Comparison of ENCODE assay signal across 20 cellular contexts in the genomic region with DNA sequence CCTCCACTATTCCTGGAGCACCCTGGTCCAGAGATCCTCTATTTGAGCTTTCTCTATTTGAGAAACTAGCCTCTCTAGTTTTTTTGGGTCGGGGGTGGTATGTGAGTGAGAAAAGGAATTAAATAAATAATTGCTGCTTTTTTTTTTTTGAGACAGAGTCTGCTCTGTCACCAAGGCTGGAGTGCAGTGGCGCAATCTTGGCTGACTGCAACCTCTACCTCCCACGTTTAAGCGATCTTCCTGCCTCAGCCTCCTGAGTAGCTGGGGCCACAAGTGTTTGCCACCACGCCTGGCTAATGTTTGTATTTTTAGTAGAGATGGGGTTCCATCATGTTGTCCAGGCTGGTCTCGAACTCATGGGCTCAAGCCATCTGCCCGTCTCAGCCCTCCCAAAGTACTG.
DNase-seq lines count a peak whose midpoint lies in the region; ATAC-seq, FAIRE-seq and TF ChIP-seq lines count a peak whose summit lies in the region.
"Had no signal": no experiment of that assay in that cellular context is flagged by ENCODE, and none has a peak within 500 bp of the region (broad histone marks: within the 10 kb centered on the region; RNA-seq: fewer than 3 reads in every experiment).

No MANE protein-coding gene starts in this region.

- peak; percentile 48 for ATAC-seq in activated CD8-positive, alpha-beta T cell treated with anti-CD3 and anti-CD28 coated beads for 36 hours
- no peak for ATAC-seq in HepG2
- peak; percentile 51 for ATAC-seq in stimulated activated naive CD8-positive, alpha-beta T cell treated with anti-CD3 and anti-CD28 coated beads, Interleukin-15, amount 100 ng/mL, for 72 hours
- ATAC-seq in HG02763 (IDR thresholded peaks at IDR 0.05; ENCODE audit: unreplicated experiment), result no peak
- ATAC-seq in HG03095 (IDR thresholded peaks at IDR 0.05; ENCODE audit: unreplicated experiment), result no peak
- ATAC-seq: activated CD8-positive, alpha-beta memory T cell treated with anti-CD3 and anti-CD28 coated beads, Interleukin-2, amount 10 ng/mL, durations not matched to agents 7 days and 5 days; left lobe of liver; Panc1 had no signal

- H3K9me3 Mint-ChIP-seq in MCF 10A (ENCODE audit: unreplicated experiment), result no peaks in the 10 kb centered on the region
- peaks cover 4% of the 10 kb centered on the region for H3K9me3 Mint-ChIP-seq in activated CD8-positive, alpha-beta T cell treated with anti-CD3 and anti-CD28 coated beads for 36 hours
- H3K9me3 Mint-ChIP-seq in stimulated activated naive CD8-positive, alpha-beta T cell treated with anti-CD3 and anti-CD28 coated beads, Interleukin-15, amount 100 ng/mL, for 72 hours, result no peaks in the 10 kb centered on the region
- H3K9me3 Mint-ChIP-seq: endodermal cell had no signal

- H3K27me3 ChIP-seq in breast epithelium (no peaks in the 10 kb centered on the region), HepG2 (ENCODE audit: control insufficient read depth in 1 of 2, insufficient read depth in 2 of 2, low read length in 2 of 2) (no peaks in the 10 kb centered on the region)
- H3K27me3 ChIP-seq: spleen, suprapubic skin had no signal

- peaks cover 12% of the 10 kb centered on the region for H3K4me1 Mint-ChIP-seq in MCF 10A (ENCODE audit: insufficient read depth, unreplicated experiment)
- H3K4me1 Mint-ChIP-seq in activated CD8-positive, alpha-beta T cell treated with anti-CD3 and anti-CD28 coated beads for 36 hours (ENCODE audit: low read depth), result peaks cover 64% of the 10 kb centered on the region
- H3K4me1 Mint-ChIP-seq in stimulated activated naive CD8-positive, alpha-beta T cell treated with anti-CD3 and anti-CD28 coated beads, Interleukin-15, amount 100 ng/mL, for 72 hours, result peaks cover 92% of the 10 kb centered on the region

- H3K4me3 ChIP-seq in breast epithelium (no peak overlapping the region), HepG2 (replicated peaks in 1 of 3; ENCODE audit: insufficient read depth in 1 of 3, low read depth in 2 of 3, low read length in 3 of 3) (no peak overlapping the region)
- H3K4me3 ChIP-seq: prostate gland, SK-N-MC, spleen, suprapubic skin had no signal

- H3K27ac Mint-ChIP-seq in MCF 10A (ENCODE audit: low read depth, unreplicated experiment), result no peak overlapping the region
- H3K27ac Mint-ChIP-seq in activated CD8-positive, alpha-beta T cell treated with anti-CD3 and anti-CD28 coated beads for 36 hours, result peak overlapping the region; percentile 76
- H3K27ac Mint-ChIP-seq in stimulated activated naive CD8-positive, alpha-beta T cell treated with anti-CD3 and anti-CD28 coated beads, Interleukin-15, amount 100 ng/mL, for 72 hours, result peak overlapping the region; percentile 84 to 87
- H3K27ac Mint-ChIP-seq: endodermal cell had no signal

- no peaks in the 10 kb centered on the region for H3K27me3 Mint-ChIP-seq in MCF 10A (ENCODE audit: insufficient read depth, unreplicated experiment)
- no peaks in the 10 kb centered on the region for H3K27me3 Mint-ChIP-seq in activated CD8-positive, alpha-beta T cell treated with anti-CD3 and anti-CD28 coated beads for 36 hours
- H3K27me3 Mint-ChIP-seq in stimulated activated naive CD8-positive, alpha-beta T cell treated with anti-CD3 and anti-CD28 coated beads, Interleukin-15, amount 100 ng/mL, for 72 hours, result no peaks in the 10 kb centered on the region
- H3K27me3 Mint-ChIP-seq: activated CD8-positive, alpha-beta memory T cell treated with anti-CD3 and anti-CD28 coated beads, Interleukin-2, amount 10 ng/mL, durations not matched to agents 7 days and 5 days had no signal

- CTCF ChIA-PET in MCF 10A (lab: Yijun Ruan, JAX) (interaction anchor here (0.8 to 1.2 kb wide), 2 partner anchors 14 to 19 kb away, joined by 3 to 4 read pairs; no protein-coding TSS in a partner anchor), HepG2 (lab: Yijun Ruan, JAX; ENCODE audit: low intra/inter-chr PET ratio, low total read pairs) (no interaction called here)
- CTCF ChIA-PET in activated CD8-positive, alpha-beta T cell treated with anti-CD3 and anti-CD28 coated beads for 36 hours (lab: Charles Lee), result interaction anchor here (1.1 kb wide), 2 partner anchors 16 to 32 kb away, joined by 3 read pairs; no protein-coding TSS in a partner anchor

- no peak for FAIRE-seq in HepG2 (lab: Jason Lieb, UNC)

- H3K79me2 ChIP-seq in HepG2 (ENCODE audit: insufficient read depth, low read length), result peaks cover 51% of the 10 kb centered on the region

- no peaks in the 10 kb centered on the region for H3K36me3 ChIP-seq in breast epithelium
- H3K36me3 ChIP-seq in HepG2 (replicated peaks in 1 of 2; ENCODE audit: control insufficient read depth in 1 of 2, insufficient read depth in 2 of 2, low read length in 2 of 2), result peaks cover 0 to 1% of the 10 kb centered on the region in 2 experiments; a peak in 2 of 5 replicates
- H3K36me3 ChIP-seq: prostate gland, suprapubic skin had no signal

- H2AFZ ChIP-seq in HepG2 (ENCODE audit: low read length), result no peak overlapping the region

- H3K9ac ChIP-seq in HepG2 (ENCODE audit: insufficient read depth, low read depth, low read length), result no peak overlapping the region

- no TSS peak for BruUV-seq in MCF 10A (replicated peaks; lab: Mats Ljungman, UMichigan)
- no TSS peak for BruUV-seq in HepG2 (replicated peaks; lab: Mats Ljungman, UMichigan)

- DNase-seq in MCF 10A (ENCODE audit: unreplicated experiment) (peak; percentile 28), breast epithelium (ENCODE audit: low spot score in 2 of 2) (no peak), HepG2 (ENCODE audit: low spot score) (no peak), GM13977 (ENCODE audit: low spot score) (no peak)
- peak; percentile 58 for DNase-seq in activated CD8-positive, alpha-beta T cell treated with anti-CD3 and anti-CD28 coated beads for 36 hours
- no peak for DNase-seq in stimulated activated naive CD8-positive, alpha-beta T cell treated with anti-CD3 and anti-CD28 coated beads, Interleukin-15, amount 100 ng/mL, for 72 hours
- DNase-seq: activated CD8-positive, alpha-beta memory T cell treated with anti-CD3 and anti-CD28 coated beads, Interleukin-2, amount 10 ng/mL, durations not matched to agents 7 days and 5 days; endodermal cell; GDM1; H7; NCI-H1694; NCI-H510A; spleen had no signal

- H3K9me3 ChIP-seq in breast epithelium (no peaks in the 10 kb centered on the region), HepG2 (ENCODE audit: low read length) (no peaks in the 10 kb centered on the region)
- H3K9me3 ChIP-seq: prostate gland, spleen, suprapubic skin had no signal

- H3K27ac ChIP-seq in breast epithelium (no peak overlapping the region), HepG2 (ENCODE audit: extremely low read length, insufficient read depth, low read length) (no peak overlapping the region)
- H3K27ac ChIP-seq: prostate gland, SK-N-MC, spleen, suprapubic skin had no signal

- no peak for TF ChIP-seq POLR2A in breast epithelium (IDR thresholded peaks at IDR 0.05)
- no peak for TF ChIP-seq POLR2A in HepG2 (IDR thresholded peaks at IDR 0.05; ENCODE audit: insufficient read depth in 1 of 2, low read depth in 2 of 2, low read length in 2 of 2)

- H3K4me2 ChIP-seq in HepG2 (ENCODE audit: low read depth, low read length), result no peak overlapping the region

- intact Hi-C loops in MCF 10A (cut with micrococcal nuclease) (no loop called here), breast epithelium (cut with DNase I; ENCODE audit: low total_unique reads) (no loop called here), HepG2 (cut with micrococcal nuclease; ENCODE audit: unreplicated experiment) (no loop called here)
- intact Hi-C loops in activated CD8-positive, alpha-beta T cell treated with anti-CD3 and anti-CD28 coated beads for 36 hours (cut with micrococcal nuclease), result no loop called here

- 87% methylated on average over 7 of the region's 7 CpGs for WGBS in HepG2 (ENCODE audit: low lambda C conversion rate)

- no peak for TF ChIP-seq CTCF in MCF 10A (IDR thresholded peaks at IDR 0.05; ENCODE audit: unreplicated experiment)
- no peak for TF ChIP-seq CTCF in breast epithelium (IDR thresholded peaks at IDR 0.05)
- TF ChIP-seq CTCF in activated CD8-positive, alpha-beta T cell treated with anti-CD3 and anti-CD28 coated beads for 36 hours (IDR thresholded peaks at IDR 0.05), result no peak
- no peak for TF ChIP-seq CTCF in HepG2 (CRISPR knock-in tag; IDR thresholded peaks at IDR 0.05)
- no peak for TF ChIP-seq CTCF in GM13977 (IDR thresholded peaks at IDR 0.05; ENCODE audit: extremely low read depth, insufficient read depth, missing control alignments)

- peaks cover 11% of the 10 kb centered on the region for H3K36me3 Mint-ChIP-seq in MCF 10A (ENCODE audit: insufficient read depth, unreplicated experiment)
- H3K36me3 Mint-ChIP-seq in activated CD8-positive, alpha-beta T cell treated with anti-CD3 and anti-CD28 coated beads for 36 hours (ENCODE audit: low read depth), result peaks cover 37% of the 10 kb centered on the region

- H3K4me1 ChIP-seq in breast epithelium, result peaks cover 0 to 4% of the 10 kb centered on the region in 2 donors
- H3K4me1 ChIP-seq in HepG2 (ENCODE audit: insufficient read depth, low read length), result peaks cover 32% of the 10 kb centered on the region
- H3K4me1 ChIP-seq: prostate gland had no signal

- no peak overlapping the region for H3K4me3 Mint-ChIP-seq in MCF 10A (ENCODE audit: unreplicated experiment)
- peak overlapping the region; percentile 44 for H3K4me3 Mint-ChIP-seq in activated CD8-positive, alpha-beta T cell treated with anti-CD3 and anti-CD28 coated beads for 36 hours
- peak overlapping the region; percentile 47 to 75 for H3K4me3 Mint-ChIP-seq in stimulated activated naive CD8-positive, alpha-beta T cell treated with anti-CD3 and anti-CD28 coated beads, Interleukin-15, amount 100 ng/mL, for 72 hours
- H3K4me3 Mint-ChIP-seq: activated CD8-positive, alpha-beta memory T cell treated with anti-CD3 and anti-CD28 coated beads, Interleukin-2, amount 10 ng/mL, durations not matched to agents 7 days and 5 days; endodermal cell had no signal

- in situ Hi-C loops in HepG2 (cut with HindIII; ENCODE audit: extremely low pct_ligation_motif_present, low pct_unique_long_range_greater_than_20kb), result no loop called here
- in situ Hi-C loops in GM13977 (cut with MboI; ENCODE audit: low pct_unique_long_range_greater_than_20kb, low sequenced_read_pairs, unreplicated experiment), result no loop called here

- H4K20me1 ChIP-seq in HepG2 (ENCODE audit: insufficient read depth, low read length), result no peaks in the 10 kb centered on the region

- no peak for TF ChIP-seq EP300 in HepG2 (IDR thresholded peaks at IDR 0.05; ENCODE audit: low read depth in 2 of 2, low read length in 2 of 2)
- no peak for TF ChIP-seq EP300 in HepG2 (CRISPR knock-in tag; IDR thresholded peaks at IDR 0.05; ENCODE audit: borderline replicate concordance)

- POLR2A ChIA-PET in MCF 10A (lab: Yijun Ruan, JAX), result no interaction called here
- POLR2A ChIA-PET in activated CD8-positive, alpha-beta T cell treated with anti-CD3 and anti-CD28 coated beads for 36 hours (lab: Charles Lee), result interaction anchor here (0.9 kb wide), 1 partner anchor 9 kb away, joined by 3 read pairs; no protein-coding TSS in a partner anchor
- POLR2A ChIA-PET in HepG2 (lab: Yijun Ruan, JAX), result no interaction called here

- no peak for TF ChIP-seq RAD21 in HepG2 (CRISPR knock-in tag; IDR thresholded peaks at IDR 0.05)

TF ChIP-seq in HepG2, 621 proteins besides CTCF, POLR2A, EP300 and RAD21:
- TF ChIP-seq NR2F1 (CRISPR knock-in tag; IDR thresholded peaks at IDR 0.05), result no peak
- TF ChIP-seq CEBPB (IDR thresholded peaks at IDR 0.05; ENCODE audit: borderline replicate concordance, low read depth, low read length), result peak; percentile 39; the same call in 1 of the 2 replicates

Comparison
In these comparisons a context has a peak if more than half of its experiments do, and no peak if none do; other contexts are left out.
1. DNase-seq: peak in MCF 10A (single experiment) and activated CD8-positive, alpha-beta T cell treated with anti-CD3 and anti-CD28 coated beads for 36 hours (single experiment); none in breast epithelium (0 of 2), HepG2 (single experiment), stimulated activated naive CD8-positive, alpha-beta T cell treated with anti-CD3 and anti-CD28 coated beads, Interleukin-15, amount 100 ng/mL, for 72 hours (0 of 2) and GM13977 (single experiment).
2. ATAC-seq: peak in activated CD8-positive, alpha-beta T cell treated with anti-CD3 and anti-CD28 coated beads for 36 hours (single experiment) and stimulated activated naive CD8-positive, alpha-beta T cell treated with anti-CD3 and anti-CD28 coated beads, Interleukin-15, amount 100 ng/mL, for 72 hours (single experiment); none in HepG2 (single experiment), HG02763 (single experiment) and HG03095 (single experiment).